ENCODE assay signal across 9 cellular contexts in genomic region chr2:145006957-145007672, GRCh38.
A peak's percentile ranks its signal among the peaks of the same experiment; 100 is the strongest.
DNase-seq lines count a peak whose midpoint lies in the region; ATAC-seq and TF ChIP-seq lines count a peak whose summit lies in the region.
"Had no signal": no experiment of that assay in that cellular context is flagged by ENCODE, and none has a peak within 500 bp of the region (broad histone marks: within the 10 kb centered on the region; RNA-seq: fewer than 3 reads in every experiment).

No MANE protein-coding gene starts in this region.

- DNase-seq in Daoy (ENCODE audit: low read depth): peak; percentile 95
- no peak for DNase-seq in SK-N-SH
- peak; percentile 92 for DNase-seq in fibroblast of villous mesenchyme (ENCODE audit: low read depth)
- peak; percentile 96 for DNase-seq in renal cortical epithelial cell (ENCODE audit: low read depth)
- no peak for DNase-seq in endodermal cell
- no peak for DNase-seq in activated T-cell treated with anti-CD3 and anti-CD28 coated beads, Interleukin-2, amount 50 U/mL, for 24 hours
- DNase-seq: MV-4-11 had no signal

- peak in 1 of 2 experiments; percentile 96; a peak in 3 of 4 replicates for TF ChIP-seq EP300 in SK-N-SH (IDR thresholded peaks at IDR 0.05; ENCODE audit: borderline replicate concordance in 1 of 2, low read depth in 1 of 2, low read length in 1 of 2)

- peak overlapping the region; percentile 68 for H3K4me2 ChIP-seq in SK-N-SH

- no peaks in the 10 kb centered on the region for H3K79me2 ChIP-seq in SK-N-SH (ENCODE audit: insufficient read depth)

- peak overlapping the region; percentile 64 for H3K9ac ChIP-seq in SK-N-SH
- H3K9ac ChIP-seq in endodermal cell (ENCODE audit: extremely low read depth, low read length, poor library complexity, severe bottlenecking): no peak overlapping the region

- peaks cover 2% of the 10 kb centered on the region for H3K9me3 Mint-ChIP-seq in endodermal cell
- peaks cover 2% of the 10 kb centered on the region for H3K9me3 Mint-ChIP-seq in activated T-cell treated with anti-CD3 and anti-CD28 coated beads, Interleukin-2, amount 50 U/mL, for 24 hours

- H3K4me1 ChIP-seq in SK-N-SH (ENCODE audit: control insufficient read depth in 1 of 2, insufficient read depth in 2 of 2, low read depth in 1 of 2, low read length in 1 of 2): peaks cover 7 to 20% of the 10 kb centered on the region in 2 experiments
- no peaks in the 10 kb centered on the region for H3K4me1 ChIP-seq in endodermal cell (ENCODE audit: control insufficient read depth, insufficient read depth, low read length)

- 12% methylated on average over 12 of the region's 12 CpGs for WGBS in SK-N-SH (ENCODE audit: low lambda C conversion rate)
- WGBS in endodermal cell (ENCODE audit: insufficient coverage in 1 of 2, insufficient read length in 1 of 2), 2 experiments: 93 to 98% methylated on average over 6 to 12 of the region's 12 CpGs

- CTCF ChIA-PET in SK-N-SH (lab: Yijun Ruan, JAX): no interaction called here

- H3K27me3 ChIP-seq in SK-N-SH (ENCODE audit: insufficient read depth): no peaks in the 10 kb centered on the region
- H3K27me3 ChIP-seq in endodermal cell (ENCODE audit: control insufficient read depth, insufficient read depth, low read length, poor library complexity, severe bottlenecking): no peaks in the 10 kb centered on the region

- TF ChIP-seq RAD21 in SK-N-SH (IDR thresholded peaks at IDR 0.05; ENCODE audit: low read length): no peak; the same call in 1 of the 2 replicates

- no peak overlapping the region for H3K4me3 Mint-ChIP-seq in endodermal cell
- no peak overlapping the region for H3K4me3 Mint-ChIP-seq in activated T-cell treated with anti-CD3 and anti-CD28 coated beads, Interleukin-2, amount 50 U/mL, for 24 hours

- TF ChIP-seq CTCF in SK-N-SH (IDR thresholded peaks at IDR 0.05) (0 out of 2 replicates have a peak, but pooled peaks have one; percentile 12), fibroblast of villous mesenchyme (IDR thresholded peaks at IDR 0.05; ENCODE audit: insufficient read depth, low read depth, low read length) (no peak), endodermal cell (conservative IDR thresholded peaks at IDR 0.05) (no peak)

- H3K27me3 Mint-ChIP-seq in endodermal cell (ENCODE audit: insufficient read depth): no peaks in the 10 kb centered on the region
- H3K27me3 Mint-ChIP-seq in activated T-cell treated with anti-CD3 and anti-CD28 coated beads, Interleukin-2, amount 50 U/mL, for 24 hours: no peaks in the 10 kb centered on the region

- POLR2A ChIA-PET in SK-N-SH (lab: Yijun Ruan, JAX): no interaction called here

- peak overlapping the region; percentile 12 to 35; a peak in 2 of 4 replicates for H3K4me3 ChIP-seq in SK-N-SH (ENCODE audit: low read depth in 2 of 2, low read length in 1 of 2)
- H3K4me3 ChIP-seq in fibroblast of villous mesenchyme (ENCODE audit: low read depth, low read length): peak overlapping the region; percentile 21
- no peak overlapping the region for H3K4me3 ChIP-seq in endodermal cell (ENCODE audit: low read length)

- no peaks in the 10 kb centered on the region for H3K36me3 Mint-ChIP-seq in endodermal cell (ENCODE audit: low read depth)
- no peaks in the 10 kb centered on the region for H3K36me3 Mint-ChIP-seq in activated T-cell treated with anti-CD3 and anti-CD28 coated beads, Interleukin-2, amount 50 U/mL, for 24 hours (ENCODE audit: low read depth)

- H3K36me3 ChIP-seq in SK-N-SH (replicated peaks in 1 of 2; ENCODE audit: control insufficient read depth in 1 of 2, insufficient read depth in 2 of 2, low read length in 1 of 2) (no peaks in the 10 kb centered on the region), endodermal cell (ENCODE audit: control insufficient read depth, insufficient read depth, low read length) (no peaks in the 10 kb centered on the region)

- H3K9me3 ChIP-seq in SK-N-SH: no peaks in the 10 kb centered on the region
- H3K9me3 ChIP-seq in endodermal cell (ENCODE audit: control insufficient read depth, low read length): no peaks in the 10 kb centered on the region

- H2AFZ ChIP-seq in SK-N-SH (ENCODE audit: low read depth): peak overlapping the region; percentile 56; the same call in 1 of the 2 replicates

- H3K9me2 ChIP-seq in SK-N-SH: no peaks in the 10 kb centered on the region

- ATAC-seq in HG02852 (IDR thresholded peaks at IDR 0.05; ENCODE audit: unreplicated experiment) (no peak), GM19328 (IDR thresholded peaks at IDR 0.05; ENCODE audit: unreplicated experiment) (no peak)

- no peak overlapping the region for H3K27ac Mint-ChIP-seq in endodermal cell
- H3K27ac Mint-ChIP-seq in activated T-cell treated with anti-CD3 and anti-CD28 coated beads, Interleukin-2, amount 50 U/mL, for 24 hours: no peak overlapping the region

- peaks cover under 1% of the 10 kb centered on the region for H3K4me1 Mint-ChIP-seq in endodermal cell
- H3K4me1 Mint-ChIP-seq in activated T-cell treated with anti-CD3 and anti-CD28 coated beads, Interleukin-2, amount 50 U/mL, for 24 hours (ENCODE audit: low read depth): no peaks in the 10 kb centered on the region

- H4K20me1 ChIP-seq in SK-N-SH (ENCODE audit: insufficient read depth): no peaks in the 10 kb centered on the region

- peaks cover 31% of the 10 kb centered on the region for H3F3A ChIP-seq in SK-N-SH (replicated peaks; ENCODE audit: insufficient read depth)

- peak overlapping the region; percentile 17 to 99 for H3K27ac ChIP-seq in SK-N-SH (ENCODE audit: low read depth in 2 of 2, low read length in 1 of 2)
- no peak overlapping the region for H3K27ac ChIP-seq in endodermal cell (ENCODE audit: low read depth, low read length)

TF ChIP-seq in SK-N-SH, 30 proteins besides CTCF, POLR2A, EP300 and RAD21 (continues in another document):
- TF ChIP-seq GABPA (IDR thresholded peaks at IDR 0.05; ENCODE audit: low read depth) (peak; percentile 37; the same call in 1 of the 2 replicates), ELF1 (IDR thresholded peaks at IDR 0.05) (peak; percentile 71), USF2 (IDR thresholded peaks at IDR 0.05; ENCODE audit: borderline replicate concordance, low read depth, low read length) (no peak), CHD2 (IDR thresholded peaks at IDR 0.05; ENCODE audit: low read length, partially characterized antibody) (no peak), SMC3 (IDR thresholded peaks at IDR 0.05; ENCODE audit: low read depth, low read length) (no peak), FOSL2 (IDR thresholded peaks at IDR 0.05; ENCODE audit: borderline replicate concordance, low read depth) (peak; percentile 89), TCF12 (IDR thresholded peaks at IDR 0.05) (peak; percentile 91), TAF1 (IDR thresholded peaks at IDR 0.05; ENCODE audit: borderline replicate concordance, low read depth, low read length) (no peak), TEAD4 (IDR thresholded peaks at IDR 0.05; ENCODE audit: borderline replicate concordance, insufficient read depth) (peak; percentile 85), REST (IDR thresholded peaks at IDR 0.05; ENCODE audit: low read depth, low read length) (peak; percentile 70), GATA2 (CRISPR knock-in tag; IDR thresholded peaks at IDR 0.05) (no peak), YY1 (IDR thresholded peaks at IDR 0.05; ENCODE audit: low read depth) (peak; percentile 71; the same call in 1 of the 2 replicates)
- TF ChIP-seq, protein P1, sequence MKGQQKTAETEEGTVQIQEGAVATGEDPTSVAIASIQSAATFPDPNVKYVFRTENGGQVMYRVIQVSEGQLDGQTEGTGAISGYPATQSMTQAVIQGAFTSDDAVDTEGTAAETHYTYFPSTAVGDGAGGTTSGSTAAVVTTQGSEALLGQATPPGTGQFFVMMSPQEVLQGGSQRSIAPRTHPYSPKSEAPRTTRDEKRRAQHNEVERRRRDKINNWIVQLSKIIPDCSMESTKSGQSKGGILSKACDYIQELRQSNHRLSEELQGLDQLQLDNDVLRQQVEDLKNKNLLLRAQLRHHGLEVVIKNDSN (IDR thresholded peaks at IDR 0.05; ENCODE audit: borderline replicate concordance, low read depth): peak; percentile 26; the same call in 1 of the 2 replicates

Comparison
In these comparisons a context has a peak if more than half of its experiments do, and no peak if none do; other contexts are left out.
1. DNase-seq: peak in Daoy (single experiment), fibroblast of villous mesenchyme (single experiment) and renal cortical epithelial cell (single experiment); none in SK-N-SH (single experiment), endodermal cell (single experiment) and activated T-cell treated with anti-CD3 and anti-CD28 coated beads, Interleukin-2, amount 50 U/mL, for 24 hours (single experiment).